ENCODE assay signal across 19 cellular contexts in genomic region chr13:44012910-44013309, GRCh38.
DNase-seq lines count a peak whose midpoint lies in the region; ATAC-seq and TF ChIP-seq lines count a peak whose summit lies in the region.
"Had no signal": no experiment of that assay in that cellular context is flagged by ENCODE, and none has a peak within 500 bp of the region (broad histone marks: within the 10 kb centered on the region; RNA-seq: fewer than 3 reads in every experiment).

No MANE protein-coding gene starts in this region.

- ATAC-seq in HG03025 (IDR thresholded peaks at IDR 0.05; ENCODE audit: low FRiP score, unreplicated experiment) (no peak), T-helper 17 cell (no peak)
- ATAC-seq: effector memory CD8-positive, alpha-beta T cell had no signal

- H3K4me3 Mint-ChIP-seq in chondrocyte (ENCODE audit: unreplicated experiment) (no peak overlapping the region), T-helper 17 cell (no peak overlapping the region)
- H3K4me3 Mint-ChIP-seq: activated naive CD8-positive, alpha-beta T cell treated with anti-CD3 and anti-CD28 coated beads, Interleukin-2, amount 10 ng/mL, durations not matched to agents 7 days and 5 days; B cell; effector memory CD8-positive, alpha-beta T cell had no signal

- intact Hi-C loops in stomach (cut with DNase I; ENCODE audit: low total_unique reads), result no loop called here

- H3K27ac Mint-ChIP-seq in chondrocyte (ENCODE audit: unreplicated experiment), result peak overlapping the region; percentile 93
- no peak overlapping the region for H3K27ac Mint-ChIP-seq in T-helper 17 cell
- H3K27ac Mint-ChIP-seq: activated naive CD8-positive, alpha-beta T cell treated with anti-CD3 and anti-CD28 coated beads, Interleukin-2, amount 10 ng/mL, durations not matched to agents 7 days and 5 days; B cell; effector memory CD8-positive, alpha-beta T cell had no signal

- H3K9me3 Mint-ChIP-seq in chondrocyte (ENCODE audit: low read depth), result no peaks in the 10 kb centered on the region
- H3K9me3 Mint-ChIP-seq: activated naive CD8-positive, alpha-beta T cell treated with anti-CD3 and anti-CD28 coated beads, Interleukin-2, amount 10 ng/mL, durations not matched to agents 7 days and 5 days; effector memory CD8-positive, alpha-beta T cell had no signal

- H3K9me3 ChIP-seq in stomach, result no peaks in the 10 kb centered on the region
- H3K9me3 ChIP-seq in T-helper 17 cell (ENCODE audit: control insufficient read depth, low read length, poor library complexity, severe bottlenecking), result no peaks in the 10 kb centered on the region
- H3K9me3 ChIP-seq: left lung had no signal

- no peak for TF ChIP-seq CTCF in chondrocyte (IDR thresholded peaks at IDR 0.05)
- TF ChIP-seq CTCF in stomach (IDR thresholded peaks at IDR 0.05), result no peak

- no peaks in the 10 kb centered on the region for H3K36me3 ChIP-seq in stomach
- H3K36me3 ChIP-seq: left lung had no signal

- no peak overlapping the region for H3K4me3 ChIP-seq in stomach
- H3K4me3 ChIP-seq: left lung, skin epidermis had no signal

- H3K27ac ChIP-seq in stomach, result peak overlapping the region; percentile 1 to 65 (median 45)

- peaks cover 49% of the 10 kb centered on the region for H3K4me1 Mint-ChIP-seq in chondrocyte (ENCODE audit: low read depth)
- H3K4me1 Mint-ChIP-seq in T-helper 17 cell, result peaks cover 2% of the 10 kb centered on the region

- 64 to 83% (median 71%) methylated on average over 1 of the region's 1 CpG for WGBS in stomach, 5 donors

- no peak for TF ChIP-seq EP300 in stomach (IDR thresholded peaks at IDR 0.05)

- no peaks in the 10 kb centered on the region for H3K36me3 Mint-ChIP-seq in chondrocyte (ENCODE audit: low read depth)
- H3K36me3 Mint-ChIP-seq in T-helper 17 cell (ENCODE audit: low read depth), result peaks cover 3% of the 10 kb centered on the region
- H3K36me3 Mint-ChIP-seq: activated naive CD8-positive, alpha-beta T cell treated with anti-CD3 and anti-CD28 coated beads, Interleukin-2, amount 10 ng/mL, durations not matched to agents 7 days and 5 days had no signal

- no peak for TF ChIP-seq POLR2A in stomach (IDR thresholded peaks at IDR 0.05)

- no peaks in the 10 kb centered on the region for H3K27me3 ChIP-seq in stomach
- H3K27me3 ChIP-seq: left lung had no signal

- H3K27me3 Mint-ChIP-seq in chondrocyte (ENCODE audit: low read depth) (no peaks in the 10 kb centered on the region), T-helper 17 cell (peaks cover 5% of the 10 kb centered on the region)

- peaks cover 0 to 26% (median 4%) of the 10 kb centered on the region in 4 donors for H3K4me1 ChIP-seq in stomach
- H3K4me1 ChIP-seq: left lung had no signal

- peak; percentile 19 for DNase-seq in NCI-H226
- DNase-seq in chondrocyte (ENCODE audit: low spot score), result no peak
- peak; percentile 88 for DNase-seq in kidney tubule cell (ENCODE audit: low spot score)
- DNase-seq in stomach, result no peak
- DNase-seq in NCI-H82 (lab: John Stamatoyannopoulos, UW), result no peak
- no peak for DNase-seq in T-helper 17 cell
- DNase-seq: activated CD4-positive, alpha-beta T cell treated with anti-CD3 and anti-CD28 coated beads for 1 hour; activated naive CD8-positive, alpha-beta T cell treated with anti-CD3 and anti-CD28 coated beads, Interleukin-2, amount 10 ng/mL, durations not matched to agents 7 days and 5 days; effector memory CD8-positive, alpha-beta T cell; GF-D8; KBM-7; left lung; NCI-H1048; NCI-H526 treated with DMSO at 0.1 percent for 48 hours; OCI-M1; stimulated activated CD4-positive, alpha-beta T cell treated with anti-CD3 and anti-CD28 coated beads, Interleukin-4, amount 100 ng/mL, for 24 hours had no signal

Comparison
In these comparisons a context has a peak if more than half of its experiments do, and no peak if none do; other contexts are left out.
1. DNase-seq: peak in NCI-H226 (single experiment) and kidney tubule cell (single experiment); none in chondrocyte (single experiment), stomach (single experiment), NCI-H82 (single experiment) and T-helper 17 cell (0 of 3).